Comparison of ENCODE assay signal across 8 cellular contexts in genomic region chr17:62965649-62966425, GRCh38. TPM values are rescaled to one million over a fixed set of nuclear protein-coding genes. Genes with fewer than 3 reads are reported as not detected.
DNase-seq lines count a peak whose midpoint lies in the region; ATAC-seq, FAIRE-seq and TF ChIP-seq lines count a peak whose summit lies in the region.

TSS of gene TANC2 (plus strand) at chr17:62966235. CDS start at chr17:63009560, 43,325 bp downstream.

- no peaks in the 10 kb centered on the region for H3K36me3 ChIP-seq in colonic mucosa

- H3K9ac ChIP-seq in colonic mucosa (ENCODE audit: low read depth in 2 of 2, low read length in 2 of 2) = peak within 1 kb of the TSS; percentile 73 to 84

- peak; percentile 54 for FAIRE-seq in GM12891 (lab: Jason Lieb, UNC)

- H3K27me3 ChIP-seq in colonic mucosa = no peaks in the 10 kb centered on the region

- CTCF ChIA-PET in activated CD4-positive, alpha-beta T cell treated with anti-CD3 and anti-CD28 coated beads, Interleukin-2, amount 10 ng/mL, durations not matched to agents 7 days and 5 days (lab: Charles Lee) = no interaction called here

- no peaks in the 10 kb centered on the region for H3K9me3 ChIP-seq in colonic mucosa

- H3K27ac ChIP-seq in colonic mucosa = peak within 1 kb of the TSS; percentile 52

- peak; percentile 63 for DNase-seq in GM12891 (ENCODE audit: insufficient read length, low spot score)
- peak; percentile 48 for DNase-seq in NCI-H460 (ENCODE audit: extremely low read depth, low read depth)
- peak; percentile 81 for DNase-seq in activated CD4-positive, alpha-beta T cell treated with anti-CD3 and anti-CD28 coated beads, Interleukin-2, amount 10 ng/mL, durations not matched to agents 7 days and 5 days
- DNase-seq in colonic mucosa = peak; percentile 80
- peak; percentile 81 for DNase-seq in kidney tubule cell (ENCODE audit: low spot score)
- peak; percentile 60 to 68 for DNase-seq in stimulated activated CD4-positive, alpha-beta T cell treated with anti-CD3 and anti-CD28 coated beads, Interleukin-15, amount 100 ng/mL, for 1 hour (ENCODE audit: low read depth in 1 of 2, low spot score in 1 of 2)

- TF ChIP-seq POLR2A in GM12891 (IDR thresholded peaks at IDR 0.05; ENCODE audit: low read depth, low read length) = no peak

- peak within 1 kb of the TSS; percentile 79 for H3K4me3 ChIP-seq in colonic mucosa

- peaks cover 54% of the 10 kb centered on the region for H3K27me3 Mint-ChIP-seq in activated CD4-positive, alpha-beta T cell treated with anti-CD3 and anti-CD28 coated beads, Interleukin-2, amount 10 ng/mL, durations not matched to agents 7 days and 5 days

- H3K4me3 Mint-ChIP-seq in activated CD4-positive, alpha-beta T cell treated with anti-CD3 and anti-CD28 coated beads, Interleukin-2, amount 10 ng/mL, durations not matched to agents 7 days and 5 days = peak within 1 kb of the TSS; percentile 82

- POLR2A ChIA-PET in activated CD4-positive, alpha-beta T cell treated with anti-CD3 and anti-CD28 coated beads, Interleukin-2, amount 10 ng/mL, durations not matched to agents 7 days and 5 days (lab: Charles Lee) = interaction anchor here (0.6 kb wide), 1 partner anchor 67 kb away, joined by 3 read pairs; no protein-coding TSS in a partner anchor

- H3K4me1 Mint-ChIP-seq in activated CD4-positive, alpha-beta T cell treated with anti-CD3 and anti-CD28 coated beads, Interleukin-2, amount 10 ng/mL, durations not matched to agents 7 days and 5 days = peaks cover 28% of the 10 kb centered on the region

- intact Hi-C loops in colonic mucosa (cut with DNase I) = no loop called here

- H3K4me1 ChIP-seq in colonic mucosa = peaks cover 3% of the 10 kb centered on the region

- TF ChIP-seq CTCF in colonic mucosa (IDR thresholded peaks at IDR 0.05) = no peak

- H3K27ac Mint-ChIP-seq in activated CD4-positive, alpha-beta T cell treated with anti-CD3 and anti-CD28 coated beads, Interleukin-2, amount 10 ng/mL, durations not matched to agents 7 days and 5 days = peak within 1 kb of the TSS; percentile 92

- ATAC-seq in HG03108 (IDR thresholded peaks at IDR 0.05; ENCODE audit: unreplicated experiment) = peak; percentile 46
- ATAC-seq in HG03457 (IDR thresholded peaks at IDR 0.05; ENCODE audit: unreplicated experiment) = no peak

- no peaks in the 10 kb centered on the region for H3K36me3 Mint-ChIP-seq in activated CD4-positive, alpha-beta T cell treated with anti-CD3 and anti-CD28 coated beads, Interleukin-2, amount 10 ng/mL, durations not matched to agents 7 days and 5 days (ENCODE audit: low read depth)

- no peaks in the 10 kb centered on the region for H3K9me3 Mint-ChIP-seq in activated CD4-positive, alpha-beta T cell treated with anti-CD3 and anti-CD28 coated beads, Interleukin-2, amount 10 ng/mL, durations not matched to agents 7 days and 5 days

TF ChIP-seq in GM12891, 5 proteins besides CTCF, POLR2A, EP300 and RAD21:
- TF ChIP-seq POU2F2 (IDR thresholded peaks at IDR 0.05; ENCODE audit: low read depth, low read length) (no peak), PAX5 (IDR thresholded peaks at IDR 0.05; ENCODE audit: insufficient read depth, low read length, severe bottlenecking) (no peak), POLR2AphosphoS5 (IDR thresholded peaks at IDR 0.05; ENCODE audit: low read depth, low read length) (no peak), TAF1 (IDR thresholded peaks at IDR 0.05; ENCODE audit: low read depth, low read length) (no peak), SPI1 (IDR thresholded peaks at IDR 0.05; ENCODE audit: low read depth, low read length) (no peak)

RNA-seq across cellular contexts. Expression of gene TANC2, which starts in this region (rescaled TPM):
- 0.12 TPM for polyA plus RNA-seq in GM12891 (2012; ENCODE audit: low read depth, missing spikeins)
- total RNA-seq in NCI-H460 (2014; rRNA removed; shearing (Covaris generic)) = 7.0 and 8.2 TPM in 2 replicates
- 0.19 and 0.68 TPM in 2 replicates for polyA plus RNA-seq in NCI-H460 (2014; cell fraction: nucleus; rRNA removed)
- total RNA-seq in activated CD4-positive, alpha-beta T cell treated with anti-CD3 and anti-CD28 coated beads, Interleukin-2, amount 10 ng/mL, durations not matched to agents 7 days and 5 days = 10 to 100 TPM in 1 of 2 experiments, 1 to 10 TPM in 1; 9.8 to 10.1 TPM
- total RNA-seq in colonic mucosa = 10 to 100 TPM; 15.1 to 18.5 TPM
